ENCODE assay signal across 8 cellular contexts in the genomic region with DNA sequence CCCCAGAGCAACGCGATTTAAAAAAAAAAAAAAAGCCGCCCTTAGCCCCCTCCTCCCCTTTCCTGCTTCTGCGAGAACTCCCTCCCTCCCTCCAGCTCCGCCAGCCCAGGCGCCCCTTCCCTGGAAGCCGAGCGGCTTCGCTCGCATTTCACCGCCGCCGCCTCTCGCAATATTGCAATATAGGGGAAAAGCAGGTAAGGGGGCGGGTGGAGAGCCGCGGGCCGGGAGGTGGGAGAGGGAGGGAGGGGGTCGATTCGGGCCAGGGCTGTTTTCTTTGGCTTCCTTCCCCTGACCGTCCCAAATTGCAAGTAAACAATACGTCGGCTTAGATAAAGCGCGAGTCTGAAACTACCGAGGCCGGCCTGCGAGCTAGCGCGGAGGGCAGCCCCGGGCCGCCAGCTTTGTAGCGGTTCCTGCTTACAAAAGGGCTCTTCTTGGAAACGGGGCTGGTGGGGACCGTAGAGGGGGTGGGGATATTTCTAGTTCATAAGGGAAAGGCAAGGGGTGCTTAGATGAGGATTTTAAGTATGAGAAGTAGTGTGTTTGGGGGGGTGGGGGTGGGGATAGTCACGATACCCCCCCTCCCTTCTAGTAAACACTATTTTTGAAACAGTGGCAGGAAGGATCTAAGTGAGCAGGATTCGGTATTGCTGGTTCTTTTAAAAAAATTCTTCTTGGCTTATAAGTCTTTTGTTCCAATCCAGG. TPM values are rescaled to one million over a fixed set of nuclear protein-coding genes. Genes with fewer than 3 reads are reported as not detected.
A peak's percentile ranks its signal among the peaks of the same experiment; 100 is the strongest.
DNase-seq lines count a peak whose midpoint lies in the region; ATAC-seq and TF ChIP-seq lines count a peak whose summit lies in the region.

No MANE protein-coding gene starts in this region.

- H3K27ac ChIP-seq in SJSA1 (peak overlapping the region; percentile 57), adipose tissue (ENCODE audit: low read depth, low read length) (peak overlapping the region; percentile 79), ovary (peak overlapping the region; percentile 87 to 99)

- H3K27me3 ChIP-seq in SJSA1 (replicated peaks) (no peaks in the 10 kb centered on the region), ovary (no peaks in the 10 kb centered on the region)

- WGBS in adipose tissue, 3 donors = 0 to 2% (median 1%) methylated on average over 32 to 37 of the region's 37 CpGs
- WGBS in ovary, 3 donors = 0 to 1% (median 0%) methylated on average over 37 of the region's 37 CpGs

- TF ChIP-seq POLR2A in ovary (IDR thresholded peaks at IDR 0.05) = no peak

- peak; percentile 2 for ATAC-seq in HG02938 (IDR thresholded peaks at IDR 0.05; ENCODE audit: unreplicated experiment)
- no peak for ATAC-seq in GM21367 (IDR thresholded peaks at IDR 0.05; ENCODE audit: unreplicated experiment)
- no peak for ATAC-seq in GM18861 (IDR thresholded peaks at IDR 0.05; ENCODE audit: unreplicated experiment)

- no peak for TF ChIP-seq EP300 in ovary (IDR thresholded peaks at IDR 0.05)

- DNase-seq in CD1c-positive myeloid dendritic cell (ENCODE audit: extremely low spot score) = peak; percentile 51
- peak in 1 of 2 experiments; percentile 55 for DNase-seq in SJSA1 (ENCODE audit: low read depth in 1 of 2, low spot score in 2 of 2)
- peak; percentile 81 for DNase-seq in cardiac septum (ENCODE audit: low spot score)
- peak; percentile 46 to 71 (median 63) for DNase-seq in ovary

- H3K4me3 ChIP-seq in SJSA1 (peak overlapping the region; percentile 71), ovary (peak overlapping the region; percentile 74)

- H3K4me1 ChIP-seq in SJSA1 (replicated peaks) (peaks cover 25% of the 10 kb centered on the region), ovary (ENCODE audit: insufficient read depth) (peaks cover 7% of the 10 kb centered on the region)

- peaks cover 7% of the 10 kb centered on the region for H3K36me3 ChIP-seq in SJSA1
- no peaks in the 10 kb centered on the region for H3K36me3 ChIP-seq in ovary

- no peak for TF ChIP-seq CTCF in ovary (IDR thresholded peaks at IDR 0.05)

- H3K9me3 ChIP-seq in SJSA1 (replicated peaks) (no peaks in the 10 kb centered on the region), ovary (no peaks in the 10 kb centered on the region)

- intact Hi-C loops in cardiac septum (cut with DNase I) = loop anchor here (5.0 to 10.0 kb wide), 3 partner anchors 177 to 736 kb away; no protein-coding TSS in a partner anchor
- intact Hi-C loops in ovary (cut with DNase I) = loop anchor here in 2 of 4 donors (10.0 kb wide), 1 partner anchor 194 kb away; no protein-coding TSS in a partner anchor

RNA-seq across cellular contexts. Expression of a gene that starts 0.5 kb away (rescaled TPM):
- 22.7 and 70.5 TPM in 2 replicates for total RNA-seq in SJSA1 (2014; rRNA removed; shearing (Covaris generic))
- 10 to 100 TPM; 19.4 to 75.6 (median 65.6) TPM for polyA plus RNA-seq in adipose tissue
- 22.6 TPM for total RNA-seq in cardiac septum
- 10 to 100 TPM; 21.7 to 45.4 (median 35.4) TPM for total RNA-seq in ovary
- 10 to 100 TPM; 50.5 to 85.4 TPM for polyA plus RNA-seq in ovary
